10 cellular contexts compared by ENCODE assay signal in the genomic region with DNA sequence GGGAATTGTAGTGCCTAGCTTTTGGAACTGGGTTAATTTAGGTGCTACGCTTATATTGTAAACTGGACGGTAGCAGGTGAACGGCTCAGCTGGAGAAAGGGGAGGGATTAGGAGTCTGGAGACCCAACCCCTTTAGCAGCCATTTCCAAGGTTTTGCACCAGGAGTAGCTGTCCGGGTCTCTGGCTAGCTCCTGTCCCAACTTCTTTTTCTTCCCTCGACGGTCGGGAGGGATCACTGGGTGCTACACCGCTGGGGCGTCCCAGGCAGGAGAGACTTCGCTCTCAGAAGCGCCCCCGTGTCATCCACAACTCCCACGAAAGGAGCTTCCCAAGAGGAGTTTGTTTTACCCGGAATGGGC. TPM values are rescaled to one million over a fixed set of nuclear protein-coding genes. Genes with fewer than 3 reads are reported as not detected.
DNase-seq lines count a peak whose midpoint lies in the region; ATAC-seq and TF ChIP-seq lines count a peak whose summit lies in the region.
"Had no signal": no experiment of that assay in that cellular context is flagged by ENCODE, and none has a peak within 500 bp of the region (broad histone marks: within the 10 kb centered on the region; RNA-seq: fewer than 3 reads in every experiment).

No MANE protein-coding gene starts in this region.

- H3K27me3 ChIP-seq in HUES48 (ENCODE audit: control insufficient read depth, insufficient read depth, low read length) = peaks cover 50% of the 10 kb centered on the region
- peaks cover 0 to 74% (median 36%) of the 10 kb centered on the region in 4 donors for H3K27me3 ChIP-seq in esophagus muscularis mucosa
- no peaks in the 10 kb centered on the region for H3K27me3 ChIP-seq in parathyroid adenoma (ENCODE audit: control insufficient read depth, insufficient read depth, low read length)
- peaks cover 41% of the 10 kb centered on the region for H3K27me3 ChIP-seq in colonic mucosa

- H3K36me3 ChIP-seq in HUES48 (ENCODE audit: control insufficient read depth, insufficient read depth, low read length) (no peaks in the 10 kb centered on the region), esophagus muscularis mucosa (no peaks in the 10 kb centered on the region), parathyroid adenoma (ENCODE audit: control insufficient read depth, insufficient read depth, low read length) (no peaks in the 10 kb centered on the region), colonic mucosa (no peaks in the 10 kb centered on the region)

- WGBS in esophagus muscularis mucosa = 2% methylated on average over 14 of the region's 14 CpGs

- TF ChIP-seq CTCF in esophagus muscularis mucosa (IDR thresholded peaks at IDR 0.05) (no peak), parathyroid adenoma (IDR thresholded peaks at IDR 0.05) (no peak), colonic mucosa (IDR thresholded peaks at IDR 0.05) (no peak), foreskin fibroblast (IDR thresholded peaks at IDR 0.05; ENCODE audit: low read depth, low read length) (no peak)

- H3K4me3 ChIP-seq in HUES48 (ENCODE audit: low read depth, low read length) (peak overlapping the region; percentile 74), esophagus muscularis mucosa (peak overlapping the region in 3 of 4 donors; percentile 49 to 59 (median 50)), parathyroid adenoma (ENCODE audit: low read depth, low read length) (peak overlapping the region; percentile 56), colonic mucosa (no peak overlapping the region), foreskin fibroblast (ENCODE audit: low read depth in 1 of 2, low read length in 2 of 2) (no peak overlapping the region)
- H3K4me3 ChIP-seq: K562 had no signal

- no peak for TF ChIP-seq EP300 in esophagus muscularis mucosa (IDR thresholded peaks at IDR 0.05)

- intact Hi-C loops in esophagus muscularis mucosa (cut with DNase I) = loop anchor here (10.0 kb wide), 1 partner anchor 439 kb away; no protein-coding TSS in a partner anchor
- intact Hi-C loops in colonic mucosa (cut with DNase I) = no loop called here

- H3K4me1 ChIP-seq in HUES48 (ENCODE audit: control insufficient read depth, insufficient read depth, low read length) = peaks cover 21% of the 10 kb centered on the region
- peaks cover 14 to 40% (median 37%) of the 10 kb centered on the region in 4 donors for H3K4me1 ChIP-seq in esophagus muscularis mucosa
- H3K4me1 ChIP-seq in parathyroid adenoma = no peaks in the 10 kb centered on the region
- H3K4me1 ChIP-seq in colonic mucosa = no peaks in the 10 kb centered on the region

- no peak for TF ChIP-seq POLR2A in esophagus muscularis mucosa (IDR thresholded peaks at IDR 0.05; ENCODE audit: low read depth)

- H3K9ac ChIP-seq in HUES48 (ENCODE audit: low read depth, low read length) (no peak overlapping the region), parathyroid adenoma (no peak overlapping the region), colonic mucosa (ENCODE audit: low read depth in 2 of 2, low read length in 2 of 2) (no peak overlapping the region)

- ATAC-seq in HG02981 (IDR thresholded peaks at IDR 0.05; ENCODE audit: unreplicated experiment) (no peak), GM21528 (IDR thresholded peaks at IDR 0.05; ENCODE audit: low FRiP score, unreplicated experiment) (no peak)
- ATAC-seq: activated naive CD4-positive, alpha-beta T cell treated with anti-CD3 and anti-CD28 coated beads, Interleukin-2, amount 50 U/mL, for 72 hours; K562 had no signal

- H3K79me2 ChIP-seq in parathyroid adenoma = no peaks in the 10 kb centered on the region

- DNase-seq in NCI-H748 (lab: John Stamatoyannopoulos, UW; ENCODE audit: unreplicated experiment) = peak; percentile 90
- DNase-seq in esophagus muscularis mucosa (ENCODE audit: extremely low spot score) = no peak
- no peak for DNase-seq in colonic mucosa
- no peak for DNase-seq in foreskin fibroblast

- H3K9me3 ChIP-seq in HUES48 (ENCODE audit: control insufficient read depth, insufficient read depth, low read length) = no peaks in the 10 kb centered on the region
- H3K9me3 ChIP-seq in esophagus muscularis mucosa = no peaks in the 10 kb centered on the region
- no peaks in the 10 kb centered on the region for H3K9me3 ChIP-seq in parathyroid adenoma (ENCODE audit: control insufficient read depth, low read length)
- H3K9me3 ChIP-seq in colonic mucosa = no peaks in the 10 kb centered on the region

- peak overlapping the region; percentile 46 for H3K4me2 ChIP-seq in parathyroid adenoma (ENCODE audit: low read length)

- H2AFZ ChIP-seq in parathyroid adenoma = no peak overlapping the region

- no peak overlapping the region for H3K27ac ChIP-seq in HUES48 (ENCODE audit: low read depth, low read length)
- no peak overlapping the region for H3K27ac ChIP-seq in esophagus muscularis mucosa (replicated peaks in 1 of 4)
- no peak overlapping the region for H3K27ac ChIP-seq in parathyroid adenoma
- no peak overlapping the region for H3K27ac ChIP-seq in colonic mucosa

RNA-seq across cellular contexts. Expression of a gene that starts 0.7 kb away (rescaled TPM):
- total RNA-seq in esophagus muscularis mucosa = under 1 TPM in 2 of 4 donors, not detected in 2; 0.17 to 0.33 TPM
- total RNA-seq in colonic mucosa = under 1 TPM in 1 of 2 donors, not detected in 1; 0.11 TPM
- total RNA-seq: activated naive CD4-positive, alpha-beta T cell treated with anti-CD3 and anti-CD28 coated beads, Interleukin-2, amount 50 U/mL, for 72 hours; K562 had no signal

Comparison
In these comparisons a context has a peak if more than half of its experiments do, and no peak if none do; other contexts are left out.
1. H3K4me3 ChIP-seq: peak in HUES48 (single experiment), esophagus muscularis mucosa (3 of 4) and parathyroid adenoma (single experiment); none in colonic mucosa (single experiment) and foreskin fibroblast (0 of 2).